1 cellular context compared by ENCODE assay signal in the genomic region with DNA sequence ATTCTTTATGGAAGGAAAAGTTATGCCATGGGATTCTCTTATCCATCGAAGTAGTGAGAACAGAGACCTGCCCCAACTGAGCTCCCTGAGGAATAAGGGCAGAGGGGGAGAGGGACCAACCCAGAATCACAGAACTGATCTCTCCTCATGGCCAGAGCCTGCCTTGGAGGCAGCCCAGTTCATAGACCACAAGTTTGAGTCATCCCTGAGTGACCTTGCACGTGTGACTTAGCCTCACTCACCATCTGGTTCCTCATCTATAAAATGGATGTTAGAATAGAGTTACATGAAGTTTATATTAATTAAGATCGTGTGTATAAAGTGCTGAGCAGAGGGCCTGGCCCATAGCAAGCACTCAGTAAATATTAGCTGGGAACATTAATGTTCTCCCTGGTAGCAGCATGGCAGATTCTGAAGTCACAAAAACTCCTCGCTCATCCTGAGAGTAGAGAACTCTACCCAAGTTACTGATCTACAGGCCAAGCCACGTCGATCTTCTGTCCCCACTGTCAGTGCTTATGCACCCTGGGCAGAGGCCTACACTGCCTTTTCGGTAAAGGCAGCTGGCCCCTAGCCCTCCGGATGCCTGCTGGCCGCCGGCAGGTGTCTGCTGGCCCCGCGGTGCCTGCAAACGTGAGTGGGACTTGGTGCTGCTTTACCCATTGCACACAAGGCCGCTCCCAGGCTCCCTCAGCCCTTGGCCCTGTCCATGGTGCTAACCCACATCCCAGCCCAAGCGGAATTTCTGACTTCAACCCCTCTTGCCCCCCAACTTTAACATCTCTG.
TF ChIP-seq lines count a peak whose summit lies in the region.

No MANE protein-coding gene starts in this region.

TF ChIP-seq in WTC11, 78 proteins besides CTCF, POLR2A, EP300 and RAD21 (continued from another document and continues in another):
- TF ChIP-seq, protein P1, sequence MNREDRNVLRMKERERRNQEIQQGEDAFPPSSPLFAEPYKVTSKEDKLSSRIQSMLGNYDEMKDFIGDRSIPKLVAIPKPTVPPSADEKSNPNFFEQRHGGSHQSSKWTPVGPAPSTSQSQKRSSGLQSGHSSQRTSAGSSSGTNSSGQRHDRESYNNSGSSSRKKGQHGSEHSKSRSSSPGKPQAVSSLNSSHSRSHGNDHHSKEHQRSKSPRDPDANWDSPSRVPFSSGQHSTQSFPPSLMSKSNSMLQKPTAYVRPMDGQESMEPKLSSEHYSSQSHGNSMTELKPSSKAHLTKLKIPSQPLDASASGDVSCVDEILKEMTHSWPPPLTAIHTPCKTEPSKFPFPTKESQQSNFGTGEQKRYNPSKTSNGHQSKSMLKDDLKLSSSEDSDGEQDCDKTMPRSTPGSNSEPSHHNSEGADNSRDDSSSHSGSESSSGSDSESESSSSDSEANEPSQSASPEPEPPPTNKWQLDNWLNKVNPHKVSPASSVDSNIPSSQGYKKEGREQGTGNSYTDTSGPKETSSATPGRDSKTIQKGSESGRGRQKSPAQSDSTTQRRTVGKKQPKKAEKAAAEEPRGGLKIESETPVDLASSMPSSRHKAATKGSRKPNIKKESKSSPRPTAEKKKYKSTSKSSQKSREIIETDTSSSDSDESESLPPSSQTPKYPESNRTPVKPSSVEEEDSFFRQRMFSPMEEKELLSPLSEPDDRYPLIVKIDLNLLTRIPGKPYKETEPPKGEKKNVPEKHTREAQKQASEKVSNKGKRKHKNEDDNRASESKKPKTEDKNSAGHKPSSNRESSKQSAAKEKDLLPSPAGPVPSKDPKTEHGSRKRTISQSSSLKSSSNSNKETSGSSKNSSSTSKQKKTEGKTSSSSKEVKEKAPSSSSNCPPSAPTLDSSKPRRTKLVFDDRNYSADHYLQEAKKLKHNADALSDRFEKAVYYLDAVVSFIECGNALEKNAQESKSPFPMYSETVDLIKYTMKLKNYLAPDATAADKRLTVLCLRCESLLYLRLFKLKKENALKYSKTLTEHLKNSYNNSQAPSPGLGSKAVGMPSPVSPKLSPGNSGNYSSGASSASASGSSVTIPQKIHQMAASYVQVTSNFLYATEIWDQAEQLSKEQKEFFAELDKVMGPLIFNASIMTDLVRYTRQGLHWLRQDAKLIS (CRISPR knock-in tag; IDR thresholded peaks at IDR 0.05; ENCODE audit: borderline replicate concordance), result 0 out of 2 replicates have a peak, but pooled peaks have one; percentile 54
- TF ChIP-seq KAT7 (CRISPR knock-in tag; IDR thresholded peaks at IDR 0.05; ENCODE audit: borderline replicate concordance) (no peak), FOXK1 (CRISPR knock-in tag; IDR thresholded peaks at IDR 0.05) (peak; percentile 83), NR1H2 (CRISPR knock-in tag; IDR thresholded peaks at IDR 0.05) (no peak), NR2C2 (CRISPR knock-in tag; IDR thresholded peaks at IDR 0.05) (peak; percentile 56; the same call in 1 of the 2 replicates), CREB1 (CRISPR knock-in tag; IDR thresholded peaks at IDR 0.05) (0 out of 2 replicates have a peak, but pooled peaks have one; percentile 82), TEAD1 (CRISPR knock-in tag; IDR thresholded peaks at IDR 0.05) (peak; percentile 85; the same call in 1 of the 2 replicates), JUN (CRISPR knock-in tag; IDR thresholded peaks at IDR 0.05) (peak; percentile 93), GRHL2 (CRISPR knock-in tag; IDR thresholded peaks at IDR 0.05; ENCODE audit: insufficient replicate concordance, severe bottlenecking) (no peak), FOXP1 (CRISPR knock-in tag; IDR thresholded peaks at IDR 0.05; ENCODE audit: borderline replicate concordance) (peak; percentile 92), MYBL2 (CRISPR knock-in tag; IDR thresholded peaks at IDR 0.05) (peak; percentile 85), SMAD3 (CRISPR knock-in tag; IDR thresholded peaks at IDR 0.05; ENCODE audit: borderline replicate concordance) (0 out of 2 replicates have a peak, but pooled peaks have one; percentile 53), ATF1 (CRISPR knock-in tag; IDR thresholded peaks at IDR 0.05) (peak; percentile 70; the same call in 1 of the 2 replicates), ZNF423 (CRISPR knock-in tag; IDR thresholded peaks at IDR 0.05) (no peak), NR3C1 (CRISPR knock-in tag; conservative IDR thresholded peaks at IDR 0.05; ENCODE audit: low read depth) (no peak), OVOL2 (CRISPR knock-in tag; IDR thresholded peaks at IDR 0.05; ENCODE audit: borderline replicate concordance) (no peak), GTF2I (CRISPR knock-in tag; conservative IDR thresholded peaks at IDR 0.05) (no peak), ZBTB21 (CRISPR knock-in tag; IDR thresholded peaks at IDR 0.05; ENCODE audit: borderline replicate concordance) (0 out of 2 replicates have a peak, but pooled peaks have one; percentile 67), ZNF416 (CRISPR knock-in tag; IDR thresholded peaks at IDR 0.05) (no peak), PRRX2 (CRISPR knock-in tag; IDR thresholded peaks at IDR 0.05) (no peak)
- TF ChIP-seq, protein P2, sequence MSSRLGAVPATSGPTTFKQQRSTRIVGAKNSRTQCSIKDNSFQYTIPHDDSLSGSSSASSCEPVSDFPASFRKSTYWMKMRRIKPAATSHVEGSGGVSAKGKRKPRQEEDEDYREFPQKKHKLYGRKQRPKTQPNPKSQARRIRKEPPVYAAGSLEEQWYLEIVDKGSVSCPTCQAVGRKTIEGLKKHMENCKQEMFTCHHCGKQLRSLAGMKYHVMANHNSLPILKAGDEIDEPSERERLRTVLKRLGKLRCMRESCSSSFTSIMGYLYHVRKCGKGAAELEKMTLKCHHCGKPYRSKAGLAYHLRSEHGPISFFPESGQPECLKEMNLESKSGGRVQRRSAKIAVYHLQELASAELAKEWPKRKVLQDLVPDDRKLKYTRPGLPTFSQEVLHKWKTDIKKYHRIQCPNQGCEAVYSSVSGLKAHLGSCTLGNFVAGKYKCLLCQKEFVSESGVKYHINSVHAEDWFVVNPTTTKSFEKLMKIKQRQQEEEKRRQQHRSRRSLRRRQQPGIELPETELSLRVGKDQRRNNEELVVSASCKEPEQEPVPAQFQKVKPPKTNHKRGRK (CRISPR knock-in tag; IDR thresholded peaks at IDR 0.05; ENCODE audit: borderline replicate concordance), result peak; percentile 71; the same call in 1 of the 2 replicates
- TF ChIP-seq, protein P3, sequence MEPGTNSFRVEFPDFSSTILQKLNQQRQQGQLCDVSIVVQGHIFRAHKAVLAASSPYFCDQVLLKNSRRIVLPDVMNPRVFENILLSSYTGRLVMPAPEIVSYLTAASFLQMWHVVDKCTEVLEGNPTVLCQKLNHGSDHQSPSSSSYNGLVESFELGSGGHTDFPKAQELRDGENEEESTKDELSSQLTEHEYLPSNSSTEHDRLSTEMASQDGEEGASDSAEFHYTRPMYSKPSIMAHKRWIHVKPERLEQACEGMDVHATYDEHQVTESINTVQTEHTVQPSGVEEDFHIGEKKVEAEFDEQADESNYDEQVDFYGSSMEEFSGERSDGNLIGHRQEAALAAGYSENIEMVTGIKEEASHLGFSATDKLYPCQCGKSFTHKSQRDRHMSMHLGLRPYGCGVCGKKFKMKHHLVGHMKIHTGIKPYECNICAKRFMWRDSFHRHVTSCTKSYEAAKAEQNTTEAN (CRISPR knock-in tag; IDR thresholded peaks at IDR 0.05), result peak; percentile 95
- TF ChIP-seq, protein P4, sequence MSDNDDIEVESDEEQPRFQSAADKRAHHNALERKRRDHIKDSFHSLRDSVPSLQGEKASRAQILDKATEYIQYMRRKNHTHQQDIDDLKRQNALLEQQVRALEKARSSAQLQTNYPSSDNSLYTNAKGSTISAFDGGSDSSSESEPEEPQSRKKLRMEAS (CRISPR knock-in tag; IDR thresholded peaks at IDR 0.05), result peak; percentile 40; the same call in 1 of the 2 replicates
- TF ChIP-seq, protein P5, sequence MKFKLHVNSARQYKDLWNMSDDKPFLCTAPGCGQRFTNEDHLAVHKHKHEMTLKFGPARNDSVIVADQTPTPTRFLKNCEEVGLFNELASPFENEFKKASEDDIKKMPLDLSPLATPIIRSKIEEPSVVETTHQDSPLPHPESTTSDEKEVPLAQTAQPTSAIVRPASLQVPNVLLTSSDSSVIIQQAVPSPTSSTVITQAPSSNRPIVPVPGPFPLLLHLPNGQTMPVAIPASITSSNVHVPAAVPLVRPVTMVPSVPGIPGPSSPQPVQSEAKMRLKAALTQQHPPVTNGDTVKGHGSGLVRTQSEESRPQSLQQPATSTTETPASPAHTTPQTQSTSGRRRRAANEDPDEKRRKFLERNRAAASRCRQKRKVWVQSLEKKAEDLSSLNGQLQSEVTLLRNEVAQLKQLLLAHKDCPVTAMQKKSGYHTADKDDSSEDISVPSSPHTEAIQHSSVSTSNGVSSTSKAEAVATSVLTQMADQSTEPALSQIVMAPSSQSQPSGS (CRISPR knock-in tag; IDR thresholded peaks at IDR 0.05; ENCODE audit: borderline replicate concordance, low read depth), result peak; percentile 39; the same call in 1 of the 2 replicates
- TF ChIP-seq, protein P6, sequence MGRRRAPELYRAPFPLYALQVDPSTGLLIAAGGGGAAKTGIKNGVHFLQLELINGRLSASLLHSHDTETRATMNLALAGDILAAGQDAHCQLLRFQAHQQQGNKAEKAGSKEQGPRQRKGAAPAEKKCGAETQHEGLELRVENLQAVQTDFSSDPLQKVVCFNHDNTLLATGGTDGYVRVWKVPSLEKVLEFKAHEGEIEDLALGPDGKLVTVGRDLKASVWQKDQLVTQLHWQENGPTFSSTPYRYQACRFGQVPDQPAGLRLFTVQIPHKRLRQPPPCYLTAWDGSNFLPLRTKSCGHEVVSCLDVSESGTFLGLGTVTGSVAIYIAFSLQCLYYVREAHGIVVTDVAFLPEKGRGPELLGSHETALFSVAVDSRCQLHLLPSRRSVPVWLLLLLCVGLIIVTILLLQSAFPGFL (CRISPR knock-in tag; IDR thresholded peaks at IDR 0.05; ENCODE audit: borderline replicate concordance), result no peak
- TF ChIP-seq, protein P7, sequence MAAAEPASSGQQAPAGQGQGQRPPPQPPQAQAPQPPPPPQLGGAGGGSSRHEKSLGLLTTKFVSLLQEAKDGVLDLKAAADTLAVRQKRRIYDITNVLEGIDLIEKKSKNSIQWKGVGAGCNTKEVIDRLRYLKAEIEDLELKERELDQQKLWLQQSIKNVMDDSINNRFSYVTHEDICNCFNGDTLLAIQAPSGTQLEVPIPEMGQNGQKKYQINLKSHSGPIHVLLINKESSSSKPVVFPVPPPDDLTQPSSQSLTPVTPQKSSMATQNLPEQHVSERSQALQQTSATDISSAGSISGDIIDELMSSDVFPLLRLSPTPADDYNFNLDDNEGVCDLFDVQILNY (CRISPR knock-in tag; IDR thresholded peaks at IDR 0.05), result 0 out of 2 replicates have a peak, but pooled peaks have one; percentile 41
- TF ChIP-seq, protein P8, sequence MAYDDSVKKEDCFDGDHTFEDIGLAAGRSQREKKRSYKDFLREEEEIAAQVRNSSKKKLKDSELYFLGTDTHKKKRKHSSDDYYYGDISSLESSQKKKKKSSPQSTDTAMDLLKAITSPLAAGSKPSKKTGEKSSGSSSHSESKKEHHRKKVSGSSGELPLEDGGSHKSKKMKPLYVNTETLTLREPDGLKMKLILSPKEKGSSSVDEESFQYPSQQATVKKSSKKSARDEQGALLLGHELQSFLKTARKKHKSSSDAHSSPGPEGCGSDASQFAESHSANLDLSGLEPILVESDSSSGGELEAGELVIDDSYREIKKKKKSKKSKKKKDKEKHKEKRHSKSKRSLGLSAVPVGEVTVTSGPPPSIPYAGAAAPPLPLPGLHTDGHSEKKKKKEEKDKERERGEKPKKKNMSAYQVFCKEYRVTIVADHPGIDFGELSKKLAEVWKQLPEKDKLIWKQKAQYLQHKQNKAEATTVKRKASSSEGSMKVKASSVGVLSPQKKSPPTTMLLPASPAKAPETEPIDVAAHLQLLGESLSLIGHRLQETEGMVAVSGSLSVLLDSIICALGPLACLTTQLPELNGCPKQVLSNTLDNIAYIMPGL (CRISPR knock-in tag; IDR thresholded peaks at IDR 0.05), result 0 out of 2 replicates have a peak, but pooled peaks have one; percentile 36
- TF ChIP-seq, protein P9, sequence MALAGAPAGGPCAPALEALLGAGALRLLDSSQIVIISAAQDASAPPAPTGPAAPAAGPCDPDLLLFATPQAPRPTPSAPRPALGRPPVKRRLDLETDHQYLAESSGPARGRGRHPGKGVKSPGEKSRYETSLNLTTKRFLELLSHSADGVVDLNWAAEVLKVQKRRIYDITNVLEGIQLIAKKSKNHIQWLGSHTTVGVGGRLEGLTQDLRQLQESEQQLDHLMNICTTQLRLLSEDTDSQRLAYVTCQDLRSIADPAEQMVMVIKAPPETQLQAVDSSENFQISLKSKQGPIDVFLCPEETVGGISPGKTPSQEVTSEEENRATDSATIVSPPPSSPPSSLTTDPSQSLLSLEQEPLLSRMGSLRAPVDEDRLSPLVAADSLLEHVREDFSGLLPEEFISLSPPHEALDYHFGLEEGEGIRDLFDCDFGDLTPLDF (CRISPR knock-in tag; IDR thresholded peaks at IDR 0.05), result no peak
- TF ChIP-seq, protein P10, sequence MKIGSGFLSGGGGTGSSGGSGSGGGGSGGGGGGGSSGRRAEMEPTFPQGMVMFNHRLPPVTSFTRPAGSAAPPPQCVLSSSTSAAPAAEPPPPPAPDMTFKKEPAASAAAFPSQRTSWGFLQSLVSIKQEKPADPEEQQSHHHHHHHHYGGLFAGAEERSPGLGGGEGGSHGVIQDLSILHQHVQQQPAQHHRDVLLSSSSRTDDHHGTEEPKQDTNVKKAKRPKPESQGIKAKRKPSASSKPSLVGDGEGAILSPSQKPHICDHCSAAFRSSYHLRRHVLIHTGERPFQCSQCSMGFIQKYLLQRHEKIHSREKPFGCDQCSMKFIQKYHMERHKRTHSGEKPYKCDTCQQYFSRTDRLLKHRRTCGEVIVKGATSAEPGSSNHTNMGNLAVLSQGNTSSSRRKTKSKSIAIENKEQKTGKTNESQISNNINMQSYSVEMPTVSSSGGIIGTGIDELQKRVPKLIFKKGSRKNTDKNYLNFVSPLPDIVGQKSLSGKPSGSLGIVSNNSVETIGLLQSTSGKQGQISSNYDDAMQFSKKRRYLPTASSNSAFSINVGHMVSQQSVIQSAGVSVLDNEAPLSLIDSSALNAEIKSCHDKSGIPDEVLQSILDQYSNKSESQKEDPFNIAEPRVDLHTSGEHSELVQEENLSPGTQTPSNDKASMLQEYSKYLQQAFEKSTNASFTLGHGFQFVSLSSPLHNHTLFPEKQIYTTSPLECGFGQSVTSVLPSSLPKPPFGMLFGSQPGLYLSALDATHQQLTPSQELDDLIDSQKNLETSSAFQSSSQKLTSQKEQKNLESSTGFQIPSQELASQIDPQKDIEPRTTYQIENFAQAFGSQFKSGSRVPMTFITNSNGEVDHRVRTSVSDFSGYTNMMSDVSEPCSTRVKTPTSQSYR (CRISPR knock-in tag; IDR thresholded peaks at IDR 0.05), result 0 out of 2 replicates have a peak, but pooled peaks have one; percentile 74
